12 cellular contexts compared by ENCODE assay signal in the genomic region with DNA sequence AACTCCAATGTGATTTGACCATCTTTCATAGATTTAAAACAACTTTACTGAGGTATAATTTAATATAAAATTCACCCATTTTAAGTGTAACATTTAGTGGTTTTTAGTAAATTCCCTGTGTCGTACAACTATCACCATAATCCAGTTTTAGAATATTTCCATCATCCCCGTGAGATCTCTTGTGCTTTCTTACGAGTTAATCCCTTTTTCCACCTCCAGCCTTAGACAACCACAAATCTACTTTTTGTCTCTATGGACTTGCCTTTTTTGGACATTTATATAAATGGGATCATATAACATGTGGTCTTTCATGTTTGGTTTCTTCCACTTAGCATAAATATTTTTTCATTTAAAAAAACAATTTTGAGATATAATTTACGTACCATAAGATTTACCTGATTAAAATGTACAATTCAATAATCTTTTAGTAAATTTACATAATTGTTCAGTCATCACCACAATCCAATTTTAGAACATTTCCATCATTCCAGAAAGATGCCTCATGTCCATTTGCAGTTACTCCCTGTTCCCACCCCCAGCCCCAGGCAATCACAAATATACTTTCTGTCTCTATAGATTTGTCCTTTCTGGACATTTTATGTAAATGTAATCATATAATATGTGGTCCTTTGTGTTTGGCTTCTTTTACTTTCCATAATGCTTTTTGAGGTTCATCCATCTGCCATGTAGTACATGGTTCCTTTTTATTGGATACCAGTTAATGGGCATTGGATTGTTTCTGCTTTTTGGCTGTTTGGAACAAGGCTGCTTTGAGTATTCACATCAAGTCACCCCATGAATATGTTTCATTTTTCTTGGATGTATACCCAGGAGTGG. TPM values are rescaled to one million over a fixed set of nuclear protein-coding genes. Genes with fewer than 3 reads are reported as not detected.
DNase-seq lines count a peak whose midpoint lies in the region; ATAC-seq and TF ChIP-seq lines count a peak whose summit lies in the region.
"Had no signal": no experiment of that assay in that cellular context is flagged by ENCODE, and none has a peak within 500 bp of the region (broad histone marks: within the 10 kb centered on the region; RNA-seq: fewer than 3 reads in every experiment).

No MANE protein-coding gene starts in this region.

- H3K9me3 Mint-ChIP-seq in T-helper 2 cell treated with Interferon-gamma antibody and Interleukin-4, amounts not matched to agents 5 μg/mL and 100 μg/mL, for 36 hours: no peaks in the 10 kb centered on the region
- H3K9me3 Mint-ChIP-seq in effector memory CD8-positive, alpha-beta T cell: no peaks in the 10 kb centered on the region
- H3K9me3 Mint-ChIP-seq in osteocyte (ENCODE audit: unreplicated experiment): no peaks in the 10 kb centered on the region

- H3K36me3 Mint-ChIP-seq in T-helper 2 cell treated with Interferon-gamma antibody and Interleukin-4, amounts not matched to agents 5 μg/mL and 100 μg/mL, for 36 hours (ENCODE audit: low read depth): peaks cover 26% of the 10 kb centered on the region
- peaks cover 23% of the 10 kb centered on the region for H3K36me3 Mint-ChIP-seq in effector memory CD8-positive, alpha-beta T cell (ENCODE audit: insufficient read depth)
- H3K36me3 Mint-ChIP-seq in osteocyte (ENCODE audit: unreplicated experiment): no peaks in the 10 kb centered on the region

- intact Hi-C loops in posterior cingulate gyrus (cut with DNase I): loop anchor here (10.0 kb wide), 2 partner anchors 164 to 286 kb away; partner anchors contain the start of gene ACVR2B

- H3K4me1 Mint-ChIP-seq in T-helper 2 cell treated with Interferon-gamma antibody and Interleukin-4, amounts not matched to agents 5 μg/mL and 100 μg/mL, for 36 hours (ENCODE audit: low read depth): peaks cover 70% of the 10 kb centered on the region
- peaks cover 49 to 57% of the 10 kb centered on the region in 2 donors for H3K4me1 Mint-ChIP-seq in effector memory CD8-positive, alpha-beta T cell (ENCODE audit: low read depth in 2 of 2)
- peaks cover 66% of the 10 kb centered on the region for H3K4me1 Mint-ChIP-seq in osteocyte (ENCODE audit: unreplicated experiment)

- H3K27me3 Mint-ChIP-seq in T-helper 2 cell treated with Interferon-gamma antibody and Interleukin-4, amounts not matched to agents 5 μg/mL and 100 μg/mL, for 36 hours (ENCODE audit: low read depth): no peaks in the 10 kb centered on the region
- H3K27me3 Mint-ChIP-seq in effector memory CD8-positive, alpha-beta T cell: no peaks in the 10 kb centered on the region
- no peaks in the 10 kb centered on the region for H3K27me3 Mint-ChIP-seq in osteocyte (ENCODE audit: unreplicated experiment)

- no peak for ATAC-seq in effector memory CD8-positive, alpha-beta T cell (replicated peaks)
- no peak for ATAC-seq in HG03439 (IDR thresholded peaks at IDR 0.05; ENCODE audit: unreplicated experiment)
- ATAC-seq: upper lobe of right lung had no signal

- peak overlapping the region; percentile 86 for H3K4me3 Mint-ChIP-seq in T-helper 2 cell treated with Interferon-gamma antibody and Interleukin-4, amounts not matched to agents 5 μg/mL and 100 μg/mL, for 36 hours
- H3K4me3 Mint-ChIP-seq in effector memory CD8-positive, alpha-beta T cell: peak overlapping the region in 1 of 2 donors; percentile 2
- peak overlapping the region; percentile 45 for H3K4me3 Mint-ChIP-seq in osteocyte (ENCODE audit: unreplicated experiment)

- DNase-seq in T-helper 2 cell treated with Interferon-gamma antibody and Interleukin-4, amounts not matched to agents 5 μg/mL and 100 μg/mL, for 36 hours (ENCODE audit: low spot score): no peak
- DNase-seq in T-helper 2 cell (no peak), RPMI7951 (ENCODE audit: low read depth) (peak; percentile 83), osteocyte (ENCODE audit: extremely low spot score, unreplicated experiment) (no peak), posterior cingulate gyrus (no peak), COLO668 (lab: John Stamatoyannopoulos, UW; ENCODE audit: unreplicated experiment) (no peak)
- DNase-seq in effector memory CD8-positive, alpha-beta T cell: no peak
- DNase-seq: activated gamma-delta T cell treated with Interleukin-2 at 50 U/mL for 16 hours; NCI-H2081 treated with DMSO at 0.1 percent for 48 hours; stimulated activated CD4-positive, alpha-beta T cell treated with anti-CD3 and anti-CD28 coated beads, Interleukin-2, amount 100 ng/mL, for 24 hours; upper lobe of right lung had no signal

- peak overlapping the region; percentile 19 for H3K27ac Mint-ChIP-seq in T-helper 2 cell treated with Interferon-gamma antibody and Interleukin-4, amounts not matched to agents 5 μg/mL and 100 μg/mL, for 36 hours
- peak overlapping the region; percentile 45 to 57 for H3K27ac Mint-ChIP-seq in effector memory CD8-positive, alpha-beta T cell
- H3K27ac Mint-ChIP-seq in osteocyte (ENCODE audit: unreplicated experiment): peak overlapping the region; percentile 99

- TF ChIP-seq CTCF in osteocyte (IDR thresholded peaks at IDR 0.05): no peak

RNA-seq across cellular contexts. Expression of gene OXSR1, which starts 3.0 kb away (rescaled TPM):
- 50.9 and 58.8 TPM in 2 replicates for total RNA-seq in RPMI7951 (2014; rRNA removed; shearing (Covaris generic))
- 55.7 and 57.8 TPM in 2 replicates for total RNA-seq in osteocyte

RNA-seq across cellular contexts. Expression of gene MYD88, which starts 29.9 kb away (rescaled TPM):
- total RNA-seq in RPMI7951 (2014; rRNA removed; shearing (Covaris generic)): 3.2 and 4.4 TPM in 2 replicates
- total RNA-seq in osteocyte: 13.3 TPM in 2 replicates

RNA-seq across cellular contexts. Expression of gene ACAA1, which starts 31.4 kb away (rescaled TPM):
- 12.5 and 18.3 TPM in 2 replicates for total RNA-seq in RPMI7951 (2014; rRNA removed; shearing (Covaris generic))
- 60.3 and 62.0 TPM in 2 replicates for total RNA-seq in osteocyte

Comparison
In these comparisons a context has a peak if more than half of its experiments do, and no peak if none do; other contexts are left out.
1. H3K27ac Mint-ChIP-seq: peak in every context shown above with its lines; median percentile 99 in osteocyte; 51 in effector memory CD8-positive, alpha-beta T cell; 19 in T-helper 2 cell treated with Interferon-gamma antibody and Interleukin-4, amounts not matched to agents 5 μg/mL and 100 μg/mL, for 36 hours.